ENCODE assay signal across 8 cellular contexts in genomic region chr7:29194206-29194593, GRCh38. TPM values are rescaled to one million over a fixed set of nuclear protein-coding genes. Genes with fewer than 3 reads are reported as not detected.
A peak's percentile ranks its signal among the peaks of the same experiment; 100 is the strongest.
DNase-seq lines count a peak whose midpoint lies in the region; ATAC-seq and TF ChIP-seq lines count a peak whose summit lies in the region.

No MANE protein-coding gene starts in this region.

- no peak overlapping the region for H4K91ac ChIP-seq in neuronal stem cell (ENCODE audit: low read depth, low read length, poor library complexity)

- H4K8ac ChIP-seq in neuronal stem cell (ENCODE audit: low read depth, low read length): no peak overlapping the region

- peak overlapping the region; percentile 99 for H3K4me2 ChIP-seq in neuronal stem cell (ENCODE audit: insufficient read depth, low read length, poor library complexity, severe bottlenecking)

- no peak overlapping the region for H2AK5ac ChIP-seq in neuronal stem cell (ENCODE audit: low read depth, low read length)

- peak overlapping the region; percentile 40 for H2BK120ac ChIP-seq in neuronal stem cell (ENCODE audit: low read depth, low read length)

- H3K4me3 ChIP-seq in SJCRH30: peak overlapping the region; percentile 65
- H3K4me3 ChIP-seq in fibroblast of mammary gland (ENCODE audit: control insufficient read depth, low read depth, low read length): peak overlapping the region; percentile 28
- H3K4me3 ChIP-seq in neuronal stem cell (ENCODE audit: low read length in 2 of 2): peak overlapping the region; percentile 53 to 84

- peak overlapping the region; percentile 27 for H2BK15ac ChIP-seq in neuronal stem cell (ENCODE audit: low read length)

- peak overlapping the region; percentile 58 for H3K23ac ChIP-seq in neuronal stem cell (ENCODE audit: low read depth, low read length, poor library complexity)

- no peaks in the 10 kb centered on the region for H3K36me3 ChIP-seq in SJCRH30
- no peaks in the 10 kb centered on the region for H3K36me3 ChIP-seq in neuronal stem cell (replicated peaks in 1 of 2; ENCODE audit: control insufficient read depth in 2 of 2, insufficient read depth in 2 of 2, low read length in 2 of 2)

- H3K14ac ChIP-seq in neuronal stem cell (ENCODE audit: low read length): peak overlapping the region; percentile 31

- H2BK5ac ChIP-seq in neuronal stem cell (ENCODE audit: low read length): no peak overlapping the region

- WGBS in neuronal stem cell (ENCODE audit: extremely low coverage in 2 of 2, insufficient read length in 2 of 2, insufficient replicate concordance in 1 of 2), 2 donors: no CpG with 5 or more reads among the region's 40 CpGs

- peak overlapping the region; percentile 91 for H3K18ac ChIP-seq in neuronal stem cell (ENCODE audit: low read length)

- DNase-seq in NCI-H2171 treated with DMSO at 0.1 percent for 48 hours (lab: John Stamatoyannopoulos, UW) (peak; percentile 39), NCI-H2171 (lab: John Stamatoyannopoulos, UW) (no peak), SJCRH30 (peak; percentile 19 to 23), fibroblast of mammary gland (ENCODE audit: low read depth) (no peak), neuronal stem cell (ENCODE audit: low spot score) (no peak), GF-D8 (lab: John Stamatoyannopoulos, UW) (no peak), COLO829 (ENCODE audit: low spot score) (no peak)

- H3K4ac ChIP-seq in neuronal stem cell (ENCODE audit: low read length): no peak overlapping the region

- H3K9me3 ChIP-seq in SJCRH30 (replicated peaks) (no peaks in the 10 kb centered on the region), neuronal stem cell (replicated peaks in 1 of 2; ENCODE audit: control insufficient read depth in 2 of 2, insufficient read depth in 1 of 2, low read depth in 1 of 2, low read length in 2 of 2) (no peaks in the 10 kb centered on the region)

- ATAC-seq in HG02610 (IDR thresholded peaks at IDR 0.05; ENCODE audit: unreplicated experiment): no peak

- no peak overlapping the region for H2BK12ac ChIP-seq in neuronal stem cell (ENCODE audit: low read length)

- TF ChIP-seq CTCF in fibroblast of mammary gland (conservative IDR thresholded peaks at IDR 0.05; ENCODE audit: control insufficient read depth, insufficient read depth, low read depth, low read length): no peak

- H3K27me3 ChIP-seq in SJCRH30 (peaks cover 4% of the 10 kb centered on the region; the same call in 1 of the 2 replicates), neuronal stem cell (ENCODE audit: control insufficient read depth in 3 of 3, insufficient read depth in 3 of 3, low read depth in 1 of 3, low read length in 3 of 3) (peaks cover 0 to 83% (median 27%) of the 10 kb centered on the region in 3 experiments)

- H3K9ac ChIP-seq in neuronal stem cell (ENCODE audit: low read depth, low read length, poor library complexity): peak overlapping the region; percentile 93

- H3K4me1 ChIP-seq in SJCRH30: no peaks in the 10 kb centered on the region; the same call in 1 of the 2 replicates
- H3K4me1 ChIP-seq in neuronal stem cell (ENCODE audit: control insufficient read depth in 2 of 2, insufficient read depth in 1 of 2, low read depth in 1 of 2, low read length in 2 of 2): peaks cover 0 to 6% of the 10 kb centered on the region in 2 donors

- H3K27ac ChIP-seq in SJCRH30 (no peak overlapping the region; the same call in 1 of the 2 replicates), neuronal stem cell (replicated peaks; ENCODE audit: low read length) (no peak overlapping the region)

- H3K79me1 ChIP-seq in neuronal stem cell (ENCODE audit: low read depth, low read length): no peaks in the 10 kb centered on the region

- H2AFZ ChIP-seq in neuronal stem cell (ENCODE audit: low read length): peak overlapping the region; percentile 98

RNA-seq across cellular contexts. Expression of gene CHN2, which starts 0.4 kb away (rescaled TPM):
- 3.5 and 4.7 TPM in 2 replicates for total RNA-seq in SJCRH30 (2014; rRNA removed; shearing (Covaris generic))
- polyA plus RNA-seq in neuronal stem cell (2013, experiment 1 of 2): 4.2 TPM
- 4.8 TPM for polyA plus RNA-seq in neuronal stem cell (2013, experiment 2 of 2)

RNA-seq across cellular contexts. Expression of gene CPVL, which starts 47.9 kb away (rescaled TPM):
- total RNA-seq in SJCRH30 (2014; rRNA removed; shearing (Covaris generic)): 7.1 and 8.3 TPM in 2 replicates
- polyA plus RNA-seq in neuronal stem cell (2013, experiment 1 of 2): 80.7 TPM
- 77.9 TPM for polyA plus RNA-seq in neuronal stem cell (2013, experiment 2 of 2)

Comparison
In these comparisons a context has a peak if more than half of its experiments do, and no peak if none do; other contexts are left out.
1. DNase-seq: peak in NCI-H2171 treated with DMSO at 0.1 percent for 48 hours (single experiment) and SJCRH30 (2 of 2); none in NCI-H2171 (single experiment), fibroblast of mammary gland (single experiment), neuronal stem cell (single experiment), GF-D8 (single experiment) and COLO829 (single experiment).
2. Peak in every context shown above with its lines, with median percentiles within 50 percentile points of each other: H3K4me3 ChIP-seq.